ENCODE assay signal across 1 cellular context in genomic region chr20:49964964-49965780, GRCh38.
TF ChIP-seq lines count a peak whose summit lies in the region.

No MANE protein-coding gene starts in this region.

TF ChIP-seq in HepG2, 621 proteins besides CTCF, POLR2A, EP300 and RAD21 (continued from another document):
- TF ChIP-seq, protein P1, sequence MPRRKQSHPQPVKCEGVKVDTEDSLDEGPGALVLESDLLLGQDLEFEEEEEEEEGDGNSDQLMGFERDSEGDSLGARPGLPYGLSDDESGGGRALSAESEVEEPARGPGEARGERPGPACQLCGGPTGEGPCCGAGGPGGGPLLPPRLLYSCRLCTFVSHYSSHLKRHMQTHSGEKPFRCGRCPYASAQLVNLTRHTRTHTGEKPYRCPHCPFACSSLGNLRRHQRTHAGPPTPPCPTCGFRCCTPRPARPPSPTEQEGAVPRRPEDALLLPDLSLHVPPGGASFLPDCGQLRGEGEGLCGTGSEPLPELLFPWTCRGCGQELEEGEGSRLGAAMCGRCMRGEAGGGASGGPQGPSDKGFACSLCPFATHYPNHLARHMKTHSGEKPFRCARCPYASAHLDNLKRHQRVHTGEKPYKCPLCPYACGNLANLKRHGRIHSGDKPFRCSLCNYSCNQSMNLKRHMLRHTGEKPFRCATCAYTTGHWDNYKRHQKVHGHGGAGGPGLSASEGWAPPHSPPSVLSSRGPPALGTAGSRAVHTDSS (CRISPR knock-in tag; conservative IDR thresholded peaks at IDR 0.05), result no peak
- TF ChIP-seq ZNF3 (CRISPR knock-in tag; IDR thresholded peaks at IDR 0.05), result no peak
- TF ChIP-seq ZKSCAN1 (IDR thresholded peaks at IDR 0.05; ENCODE audit: low read length), result no peak
- peak; percentile 25; the same call in 1 of the 2 replicates for TF ChIP-seq GATAD1 (CRISPR knock-in tag; IDR thresholded peaks at IDR 0.05)
- TF ChIP-seq HOXA3 (CRISPR knock-in tag; IDR thresholded peaks at IDR 0.05), result peak; percentile 32; the same call in 1 of the 2 replicates
- TF ChIP-seq TP53 (CRISPR knock-in tag; conservative IDR thresholded peaks at IDR 0.05), result peak; percentile 33; the same call in 1 of the 2 replicates
- TF ChIP-seq XBP1 (CRISPR knock-in tag; IDR thresholded peaks at IDR 0.05), result peak; percentile 34; the same call in 1 of the 2 replicates
- no peak for TF ChIP-seq SP2 (CRISPR knock-in tag; IDR thresholded peaks at IDR 0.05)
